11 cellular contexts compared by ENCODE assay signal in genomic region chr20:41654884-41655283, GRCh38. TPM values are rescaled to one million over a fixed set of nuclear protein-coding genes. Genes with fewer than 3 reads are reported as not detected.
DNase-seq lines count a peak whose midpoint lies in the region; ATAC-seq lines count a peak whose summit lies in the region.
"Had no signal": no experiment of that assay in that cellular context is flagged by ENCODE, and none has a peak within 500 bp of the region (broad histone marks: within the 10 kb centered on the region; RNA-seq: fewer than 3 reads in every experiment).

No MANE protein-coding gene starts in this region.

- in situ Hi-C loops in GM23248 (cut with MboI) = no loop called here

- 83 to 94% methylated on average over 1 of the region's 1 CpG for WGBS in GM23248 (ENCODE audit: low coverage in 1 of 2, low lambda C conversion rate in 2 of 2, missing lambda C conversion rate in 2 of 2), 2 experiments

- H3K9me3 ChIP-seq in GM23248 (ENCODE audit: low read depth) = no peaks in the 10 kb centered on the region
- H3K9me3 ChIP-seq: body of pancreas, esophagus muscularis mucosa, tibial artery had no signal

- H3K4me2 ChIP-seq in GM23248 (ENCODE audit: unreplicated experiment) = no peak overlapping the region

- H3K4me3 ChIP-seq in GM23248 = no peak overlapping the region
- H3K4me3 ChIP-seq: body of pancreas, esophagus muscularis mucosa, tibial artery had no signal

- no peaks in the 10 kb centered on the region for H3K9me2 ChIP-seq in GM23248 (ENCODE audit: insufficient read depth)

- H3K36me3 ChIP-seq in GM23248 (ENCODE audit: low read depth) = no peaks in the 10 kb centered on the region
- H3K36me3 ChIP-seq: esophagus muscularis mucosa, tibial artery had no signal

- no peaks in the 10 kb centered on the region for H4K20me1 ChIP-seq in GM23248 (ENCODE audit: insufficient read depth)

- no peak overlapping the region for H2AFZ ChIP-seq in GM23248

- 0 out of 2 replicates have a peak, but pooled peaks cover 5% of the 10 kb centered on the region for H3K27me3 ChIP-seq in GM23248 (replicated peaks; ENCODE audit: insufficient read depth)
- H3K27me3 ChIP-seq: body of pancreas, esophagus muscularis mucosa had no signal

- H3K27ac ChIP-seq in GM23248 = no peak overlapping the region
- H3K27ac ChIP-seq: body of pancreas, esophagus muscularis mucosa, tibial artery had no signal

- ATAC-seq in GM21576 (IDR thresholded peaks at IDR 0.05; ENCODE audit: unreplicated experiment) (no peak), HG02798 (IDR thresholded peaks at IDR 0.05; ENCODE audit: poor library complexity, unreplicated experiment) (no peak)

- no peaks in the 10 kb centered on the region for H3K79me2 ChIP-seq in GM23248 (ENCODE audit: insufficient read depth)

- no peaks in the 10 kb centered on the region for H3F3A ChIP-seq in GM23248 (ENCODE audit: insufficient read depth)

- H3K9ac ChIP-seq in GM23248 = no peak overlapping the region

- peak; percentile 27 for DNase-seq in GM23248
- peak; percentile 45 for DNase-seq in OCI-M1 (lab: John Stamatoyannopoulos, UW)
- DNase-seq in dermis blood vessel endothelial cell = peak; percentile 18
- peak; percentile 56 for DNase-seq in myocyte (ENCODE audit: low read depth)
- DNase-seq in stimulated activated CD4-positive, alpha-beta T cell treated with anti-CD3 and anti-CD28 coated beads, Interleukin-12 subunit alpha, Interleukin-12 subunit beta, amount 100 ng/mL, for 4 hours = no peak
- DNase-seq in amygdala (lab: John Stamatoyannopoulos, UW) = no peak
- DNase-seq: tibial artery had no signal

- no peaks in the 10 kb centered on the region for H3K4me1 ChIP-seq in GM23248 (ENCODE audit: insufficient read depth)
- H3K4me1 ChIP-seq: esophagus muscularis mucosa, tibial artery had no signal

RNA-seq across cellular contexts. Expression of gene CHD6, which starts 36.7 kb away (rescaled TPM):
- 12.6 and 12.9 TPM in 2 replicates for total RNA-seq in GM23248 (2014; rRNA removed; shearing (Covaris generic))
- polyA plus RNA-seq in GM23248 (2016; fragmentation: Nextera tagmentation; extraction: Ambion mirVana) = 24.0 and 24.9 TPM in 2 replicates
- 30.0 and 35.6 TPM in 2 replicates for total RNA-seq in dermis blood vessel endothelial cell
- total RNA-seq in myocyte = 18.2 and 21.5 TPM in 2 replicates
- 8.2 TPM for polyA plus RNA-seq in myocyte (2012)

Comparison
In these comparisons a context has a peak if more than half of its experiments do, and no peak if none do; other contexts are left out.
1. DNase-seq: peak in GM23248 (single experiment), OCI-M1 (single experiment), dermis blood vessel endothelial cell (single experiment) and myocyte (single experiment); none in stimulated activated CD4-positive, alpha-beta T cell treated with anti-CD3 and anti-CD28 coated beads, Interleukin-12 subunit alpha, Interleukin-12 subunit beta, amount 100 ng/mL, for 4 hours (single experiment) and amygdala (0 of 56).